Comparison of ENCODE assay signal across 8 cellular contexts in genomic region chr1:154970631-154971340, GRCh38. TPM values are rescaled to one million over a fixed set of nuclear protein-coding genes. Genes with fewer than 3 reads are reported as not detected.
DNase-seq lines count a peak whose midpoint lies in the region; ATAC-seq and TF ChIP-seq lines count a peak whose summit lies in the region.

Gene SHC1, minus strand, starts transcription at chr1:154970747. Its CDS starts 221 bp downstream, at chr1:154970526.

- peak within 1 kb of the TSS; percentile 16 for H3K4me3 Mint-ChIP-seq in activated CD4-positive, alpha-beta memory T cell treated with anti-CD3 and anti-CD28 coated beads, Interleukin-2, amount 10 ng/mL, durations not matched to agents 7 days and 5 days

- peak; percentile 4 for ATAC-seq in mucosa of descending colon

- peak; percentile 2 for TF ChIP-seq EP300 in esophagus muscularis mucosa (IDR thresholded peaks at IDR 0.05)
- no peak for TF ChIP-seq EP300 in suprapubic skin (IDR thresholded peaks at IDR 0.05)

- CTCF ChIA-PET in activated CD4-positive, alpha-beta memory T cell treated with anti-CD3 and anti-CD28 coated beads, Interleukin-2, amount 10 ng/mL, durations not matched to agents 7 days and 5 days (lab: Charles Lee): interaction anchor here (1.0 to 3.7 kb wide), 8 partner anchors 8 to 411 kb away, joined by 3 to 24 read pairs (median 6); partner anchors contain the start of genes FLAD1, PBXIP1 and PYGO2

- H3K4me3 ChIP-seq in esophagus muscularis mucosa: peak within 1 kb of the TSS; percentile 51 to 56 (median 54)
- no peak within 1 kb of the TSS for H3K4me3 ChIP-seq in mucosa of descending colon
- peak within 1 kb of the TSS; percentile 46 for H3K4me3 ChIP-seq in suprapubic skin

- intact Hi-C loops in esophagus muscularis mucosa (cut with DNase I) (no loop called here), mucosa of descending colon (cut with DNase I, micrococcal nuclease) (no loop called here)

- no peak for TF ChIP-seq CTCF in esophagus muscularis mucosa (IDR thresholded peaks at IDR 0.05)
- no peak for TF ChIP-seq CTCF in mucosa of descending colon (IDR thresholded peaks at IDR 0.05)
- TF ChIP-seq CTCF in suprapubic skin (IDR thresholded peaks at IDR 0.05): no peak

- H3K27me3 Mint-ChIP-seq in activated CD4-positive, alpha-beta memory T cell treated with anti-CD3 and anti-CD28 coated beads, Interleukin-2, amount 10 ng/mL, durations not matched to agents 7 days and 5 days: no peaks in the 10 kb centered on the region

- peaks cover 7 to 37% (median 28%) of the 10 kb centered on the region in 4 donors for H3K36me3 ChIP-seq in esophagus muscularis mucosa
- H3K36me3 ChIP-seq in mucosa of descending colon (ENCODE audit: low read depth): no peaks in the 10 kb centered on the region
- H3K36me3 ChIP-seq in suprapubic skin: peaks cover 30% of the 10 kb centered on the region

- H3K9me3 Mint-ChIP-seq in activated CD4-positive, alpha-beta memory T cell treated with anti-CD3 and anti-CD28 coated beads, Interleukin-2, amount 10 ng/mL, durations not matched to agents 7 days and 5 days: no peaks in the 10 kb centered on the region

- H3K27me3 ChIP-seq in esophagus muscularis mucosa: no peaks in the 10 kb centered on the region
- no peaks in the 10 kb centered on the region for H3K27me3 ChIP-seq in suprapubic skin

- peaks cover 52% of the 10 kb centered on the region for H3K4me1 Mint-ChIP-seq in activated CD4-positive, alpha-beta memory T cell treated with anti-CD3 and anti-CD28 coated beads, Interleukin-2, amount 10 ng/mL, durations not matched to agents 7 days and 5 days

- peak within 1 kb of the TSS; percentile 96 to 98 (median 96) for H3K27ac ChIP-seq in esophagus muscularis mucosa (replicated peaks in 1 of 4)
- H3K27ac ChIP-seq in suprapubic skin: peak within 1 kb of the TSS; percentile 97

- WGBS in esophagus muscularis mucosa: 8% methylated on average over 10 of the region's 15 CpGs
- WGBS in suprapubic skin: 13% methylated on average over 12 of the region's 15 CpGs

- POLR2A ChIA-PET in activated CD4-positive, alpha-beta memory T cell treated with anti-CD3 and anti-CD28 coated beads, Interleukin-2, amount 10 ng/mL, durations not matched to agents 7 days and 5 days (lab: Charles Lee): interaction anchor here (0.7 to 3.9 kb wide), 7 partner anchors 10 to 45 kb away, joined by 3 to 34 read pairs (median 10); partner anchors contain the start of genes FLAD1, PBXIP1, PMVK and PYGO2

- DNase-seq in SIG-M5 treated with dmso at 0.1 percent for 504 hours (lab: John Stamatoyannopoulos, UW; ENCODE audit: unreplicated experiment): peak; percentile 77
- no peak for DNase-seq in SIG-M5 (lab: John Stamatoyannopoulos, UW)
- DNase-seq in NCI-H2196 (lab: John Stamatoyannopoulos, UW; ENCODE audit: unreplicated experiment): peak; percentile 92
- peak; percentile 44 for DNase-seq in activated CD4-positive, alpha-beta memory T cell treated with anti-CD3 and anti-CD28 coated beads, Interleukin-2, amount 10 ng/mL, durations not matched to agents 7 days and 5 days
- DNase-seq in esophagus muscularis mucosa (ENCODE audit: extremely low spot score): peak; percentile 97
- DNase-seq in mucosa of descending colon: peak; percentile 78 to 91 (median 84)
- peak; percentile 97 for DNase-seq in suprapubic skin (ENCODE audit: low spot score in 2 of 2)
- no peak for DNase-seq in DMS153 (lab: John Stamatoyannopoulos, UW)

- H3K9me3 ChIP-seq in esophagus muscularis mucosa: no peaks in the 10 kb centered on the region
- no peaks in the 10 kb centered on the region for H3K9me3 ChIP-seq in mucosa of descending colon
- no peaks in the 10 kb centered on the region for H3K9me3 ChIP-seq in suprapubic skin

- TF ChIP-seq POLR2A in esophagus muscularis mucosa (IDR thresholded peaks at IDR 0.05; ENCODE audit: low read depth) (peak; percentile 94), suprapubic skin (IDR thresholded peaks at IDR 0.05) (peak in 1 of 2 donors; percentile 77)

- peak within 1 kb of the TSS; percentile 62 for H3K27ac Mint-ChIP-seq in activated CD4-positive, alpha-beta memory T cell treated with anti-CD3 and anti-CD28 coated beads, Interleukin-2, amount 10 ng/mL, durations not matched to agents 7 days and 5 days

- peaks cover 46% of the 10 kb centered on the region for H3K36me3 Mint-ChIP-seq in activated CD4-positive, alpha-beta memory T cell treated with anti-CD3 and anti-CD28 coated beads, Interleukin-2, amount 10 ng/mL, durations not matched to agents 7 days and 5 days (ENCODE audit: low read depth)

- H3K4me1 ChIP-seq in esophagus muscularis mucosa (peaks cover 58 to 80% (median 66%) of the 10 kb centered on the region in 4 donors), mucosa of descending colon (ENCODE audit: low read depth) (peaks cover 35% of the 10 kb centered on the region), suprapubic skin (peaks cover 67% of the 10 kb centered on the region)

RNA-seq across cellular contexts. Expression of gene SHC1, which starts in this region (rescaled TPM):
- total RNA-seq in activated CD4-positive, alpha-beta memory T cell treated with anti-CD3 and anti-CD28 coated beads, Interleukin-2, amount 10 ng/mL, durations not matched to agents 7 days and 5 days: 10 to 100 TPM; 80.7 to 80.8 TPM
- total RNA-seq in esophagus muscularis mucosa: 100 to 1,000 TPM in 1 of 4 donors, 10 to 100 TPM in 3; 60.6 to 101 (median 93.4) TPM
- 100 to 1,000 TPM in 2 of 3 donors, 10 to 100 TPM in 1; 92.7 to 130 (median 122) TPM for total RNA-seq in mucosa of descending colon
- total RNA-seq in suprapubic skin: 100 to 1,000 TPM in 1 of 4 donors, 10 to 100 TPM in 3; 54.5 to 102 (median 69.5) TPM

Comparison
In these comparisons a context has a peak if more than half of its experiments do, and no peak if none do; other contexts are left out.
1. DNase-seq: peak in SIG-M5 treated with dmso at 0.1 percent for 504 hours (single experiment), NCI-H2196 (single experiment), activated CD4-positive, alpha-beta memory T cell treated with anti-CD3 and anti-CD28 coated beads, Interleukin-2, amount 10 ng/mL, durations not matched to agents 7 days and 5 days (single experiment), esophagus muscularis mucosa (single experiment), mucosa of descending colon (3 of 3) and suprapubic skin (2 of 2); none in SIG-M5 (single experiment) and DMS153 (single experiment).